Comparison of ENCODE assay signal across 8 cellular contexts in genomic region chrX:21985332-21985777, GRCh38. TPM values are rescaled to one million over a fixed set of nuclear protein-coding genes. Genes with fewer than 3 reads are reported as not detected.
DNase-seq lines count a peak whose midpoint lies in the region; ATAC-seq and TF ChIP-seq lines count a peak whose summit lies in the region.

No MANE protein-coding gene starts in this region.

- H2BK120ac ChIP-seq in trophoblast cell (ENCODE audit: insufficient read depth, low read length, poor library complexity), result no peak overlapping the region

- H3K79me1 ChIP-seq in trophoblast cell (ENCODE audit: low read length), result no peaks in the 10 kb centered on the region

- H3K9me3 ChIP-seq in trophoblast cell (ENCODE audit: insufficient read depth, low read depth, low read length) (no peaks in the 10 kb centered on the region), aorta (ENCODE audit: control insufficient read depth, low read length) (no peaks in the 10 kb centered on the region)

- H2AK5ac ChIP-seq in trophoblast cell (ENCODE audit: low read length), result no peak overlapping the region

- no peak overlapping the region for H2BK12ac ChIP-seq in trophoblast cell (ENCODE audit: low read length)

- no peaks in the 10 kb centered on the region for H3K9me3 Mint-ChIP-seq in HFFc6

- WGBS in trophoblast cell (ENCODE audit: extremely low coverage, insufficient coverage, insufficient read length), result no CpG with 5 or more reads among the region's 3 CpGs
- 12 to 14% methylated on average over 3 of the region's 3 CpGs for WGBS in aorta, 2 donors

- peaks cover 15% of the 10 kb centered on the region for H3K4me1 Mint-ChIP-seq in HFFc6 (ENCODE audit: low read depth)

- peaks cover 16 to 20% of the 10 kb centered on the region in 2 experiments for H3K36me3 ChIP-seq in trophoblast cell (ENCODE audit: control insufficient read depth in 1 of 2, insufficient read depth in 2 of 2, low read length in 2 of 2)
- peaks cover 0 to 2% of the 10 kb centered on the region in 2 donors for H3K36me3 ChIP-seq in aorta (ENCODE audit: control insufficient read depth in 1 of 2, insufficient read depth in 2 of 2, low read length in 1 of 2)

- H3K4ac ChIP-seq in trophoblast cell (ENCODE audit: low read depth, low read length), result no peak overlapping the region

- H3K23ac ChIP-seq in trophoblast cell (ENCODE audit: low read length), result no peak overlapping the region

- no peak overlapping the region for H2BK5ac ChIP-seq in trophoblast cell (ENCODE audit: low read depth, low read length, poor library complexity)

- H4K12ac ChIP-seq in trophoblast cell (ENCODE audit: low read depth, low read length), result no peak overlapping the region

- ATAC-seq in aorta (ENCODE audit: low FRiP score), result peak; percentile 89

- H3K4me3 ChIP-seq in trophoblast cell (ENCODE audit: low read depth, low read length), result no peak overlapping the region
- H3K4me3 ChIP-seq in aorta (ENCODE audit: low read length in 2 of 2), result no peak overlapping the region

- H3K27me3 ChIP-seq in trophoblast cell (ENCODE audit: insufficient read depth, low read length) (no peaks in the 10 kb centered on the region), aorta (ENCODE audit: control insufficient read depth in 1 of 2, insufficient read depth in 2 of 2, low read length in 1 of 2) (no peaks in the 10 kb centered on the region)

- 0 out of 2 replicates have a peak, but pooled peaks cover 4% of the 10 kb centered on the region for H3K27me3 Mint-ChIP-seq in HFFc6 (ENCODE audit: insufficient read depth)

- no peak overlapping the region for H3K14ac ChIP-seq in trophoblast cell (ENCODE audit: low read length)

- DNase-seq in HFFc6 (peak; percentile 67), MV-4-11 (lab: John Stamatoyannopoulos, UW) (peak; percentile 63), SK-N-DZ (ENCODE audit: low spot score) (peak; percentile 71), germinal center (ENCODE audit: low spot score) (peak; percentile 67), trophoblast cell (peak; percentile 64 to 85), aorta (peak in 1 of 2 donors; percentile 55)
- DNase-seq in activated naive CD4-positive, alpha-beta T cell (lab: John Stamatoyannopoulos, UW), result peak; percentile 1 to 39 (median 31)

- H3K36me3 Mint-ChIP-seq in HFFc6 (ENCODE audit: low read depth), result no peaks in the 10 kb centered on the region; the same call in 1 of the 2 replicates

- H3K4me1 ChIP-seq in trophoblast cell (ENCODE audit: control insufficient read depth in 1 of 2, insufficient read depth in 2 of 2, low read length in 2 of 2), result no peaks in the 10 kb centered on the region
- H3K4me1 ChIP-seq in aorta (ENCODE audit: control insufficient read depth in 1 of 2, insufficient read depth in 2 of 2, low read length in 2 of 2), result no peaks in the 10 kb centered on the region

- no peak overlapping the region for H4K91ac ChIP-seq in trophoblast cell (ENCODE audit: low read depth, low read length)

- no peak overlapping the region for H3K18ac ChIP-seq in trophoblast cell (ENCODE audit: low read length)

- H4K8ac ChIP-seq in trophoblast cell (ENCODE audit: low read depth, low read length), result no peak overlapping the region

- H3K27ac Mint-ChIP-seq in HFFc6, result peak overlapping the region; percentile 65

- no peak overlapping the region for H3K27ac ChIP-seq in trophoblast cell (ENCODE audit: low read depth, low read length)
- H3K27ac ChIP-seq in aorta (ENCODE audit: low read depth in 1 of 2, low read length in 2 of 2), result no peak overlapping the region

- no peak overlapping the region for H3K9ac ChIP-seq in trophoblast cell (ENCODE audit: low read length)

- intact Hi-C loops in aorta (cut with DNase I), result no loop called here

- no peaks in the 10 kb centered on the region for H3K79me2 ChIP-seq in trophoblast cell (ENCODE audit: control insufficient read depth, insufficient read depth, low read length, poor library complexity)

- H3K4me3 Mint-ChIP-seq in HFFc6, result no peak overlapping the region

- no peak overlapping the region for H3K4me2 ChIP-seq in trophoblast cell (ENCODE audit: low read length)

- H2AFZ ChIP-seq in trophoblast cell (ENCODE audit: insufficient read depth, low read length, poor library complexity), result no peak overlapping the region

- peak; percentile 65 for TF ChIP-seq CTCF in GM12872 (IDR thresholded peaks at IDR 0.05; ENCODE audit: insufficient read depth, low read depth, low read length)
- peak; percentile 87 for TF ChIP-seq CTCF in HFFc6 (IDR thresholded peaks at IDR 0.05)

RNA-seq across cellular contexts. Expression of gene SMS, which starts 44.8 kb away (rescaled TPM):
- total RNA-seq in HFFc6 (2021; fragmentation: NEBNext Ultra II Directional; extraction: Animal tissue kit (Norgen Biotek cat#: 25700)), result 100 to 1,000 TPM; 141 to 208 (median 196) TPM
- 175 and 190 TPM in 2 replicates for polyA plus RNA-seq in SK-N-DZ (2014; cell fraction: cytosol; rRNA removed)
- 64.4 and 79.4 TPM in 2 replicates for polyA plus RNA-seq in SK-N-DZ (2014; cell fraction: nucleus; rRNA removed)
- polyA plus RNA-seq in trophoblast cell (2013), result 177 and 190 TPM in 2 replicates
- 10 to 100 TPM; 49.4 to 57.8 TPM for total RNA-seq in aorta
- 10 to 100 TPM; 45.3 to 89.5 TPM for polyA plus RNA-seq in aorta

RNA-seq across cellular contexts. Expression of gene PHEX, which starts 46.8 kb away (rescaled TPM):
- under 1 TPM; 0.05 to 0.10 (median 0.07) TPM for total RNA-seq in HFFc6 (2021; fragmentation: NEBNext Ultra II Directional; extraction: Animal tissue kit (Norgen Biotek cat#: 25700))
- polyA plus RNA-seq in SK-N-DZ (2014; cell fraction: cytosol; rRNA removed), result 0.05 TPM in 1 of 2 replicates, not detected in the other
- 0.05 and 0.22 TPM in 2 replicates for polyA plus RNA-seq in SK-N-DZ (2014; cell fraction: nucleus; rRNA removed)
- 0.22 and 0.41 TPM in 2 replicates for polyA plus RNA-seq in trophoblast cell (2013)
- under 1 TPM; 0.13 to 0.39 TPM for total RNA-seq in aorta
- under 1 TPM in 1 of 2 donors, not detected in 1; 0.13 TPM for polyA plus RNA-seq in aorta
